Comparison of ENCODE assay signal across 9 cellular contexts in the genomic region with DNA sequence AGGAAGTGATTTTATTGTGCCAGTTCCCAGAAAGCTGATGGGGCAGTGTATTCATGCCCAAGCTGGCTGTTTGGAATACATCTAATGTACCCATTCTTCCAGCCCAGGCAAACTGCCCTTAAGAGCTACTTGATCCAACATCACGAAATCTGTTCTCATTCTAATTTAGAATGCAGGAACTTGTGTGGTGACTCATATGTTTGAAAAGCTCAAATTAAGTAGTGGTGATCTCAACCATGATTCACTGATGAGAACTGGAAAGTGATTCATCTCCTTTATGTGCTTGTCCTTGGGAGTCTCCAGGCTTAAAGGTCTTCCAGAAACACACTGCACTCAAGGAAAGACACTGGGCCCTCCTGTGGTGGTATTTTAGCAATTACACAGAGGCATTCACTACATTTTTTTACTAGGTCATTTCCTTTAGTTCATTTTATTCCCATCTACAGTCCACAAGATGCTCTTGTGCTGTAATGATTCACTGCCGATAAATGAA.
A peak's percentile ranks its signal among the peaks of the same experiment; 100 is the strongest.
DNase-seq lines count a peak whose midpoint lies in the region; ATAC-seq and TF ChIP-seq lines count a peak whose summit lies in the region.
"Had no signal": no experiment of that assay in that cellular context is flagged by ENCODE, and none has a peak within 500 bp of the region (broad histone marks: within the 10 kb centered on the region; RNA-seq: fewer than 3 reads in every experiment).

No MANE protein-coding gene starts in this region.

- intact Hi-C loops in HCT116 (cut with micrococcal nuclease), result loop anchor here (1.0 to 10.0 kb wide), 3 partner anchors 62 to 700 kb away; partner anchors contain the start of gene GADD45A

- BruUV-seq in HCT116 (replicated peaks; lab: Mats Ljungman, UMichigan), result no TSS peak

- DNase-seq in HCT116 (ENCODE audit: low read depth, low spot score) (peak; percentile 99), RPMI7951 (ENCODE audit: low read depth) (peak; percentile 99), globus pallidus (ENCODE audit: low spot score) (peak; percentile 38), activated gamma-delta T cell treated with Interleukin-2 at 50 U/mL for 16 hours (no peak), GF-D8 (lab: John Stamatoyannopoulos, UW) (no peak)
- no peak for DNase-seq in activated naive CD4-positive, alpha-beta T cell (lab: John Stamatoyannopoulos, UW)
- DNase-seq: activated CD8-positive, alpha-beta memory T cell treated with anti-CD3 and anti-CD28 coated beads for 24 hours; naive B cell had no signal

- peak overlapping the region; percentile 70 for H3K4me2 ChIP-seq in HCT116 (ENCODE audit: low read length)
- peak overlapping the region; percentile 58 for H3K4me2 ChIP-seq in skeletal muscle satellite cell (ENCODE audit: low read length)

- POLR2A ChIA-PET in HCT116 (lab: Charles Lee), result interaction anchor here (0.6 to 1.7 kb wide), 10 partner anchors 8 to 264 kb away, joined by 3 to 6 read pairs (median 4); no protein-coding TSS in a partner anchor

- H2AFZ ChIP-seq in HCT116 (ENCODE audit: low read depth, low read length, poor library complexity, severe bottlenecking), result no peak overlapping the region

- RAD21 ChIA-PET in HCT116 (lab: Charles Lee; ENCODE audit: low non-redundant PET in 1 of 2, low total read pairs in 2 of 2, uncharacterized antibody in 2 of 2, unreplicated experiment in 2 of 2), result no interaction called here

- H3K27me3 ChIP-seq in HCT116 (ENCODE audit: insufficient read depth, low read length) (no peaks in the 10 kb centered on the region), skeletal muscle satellite cell (ENCODE audit: control insufficient read depth, insufficient read depth, low read length) (no peaks in the 10 kb centered on the region)

- H3K9me2 ChIP-seq in HCT116 (ENCODE audit: insufficient read depth), result no peaks in the 10 kb centered on the region

- H3K4me1 ChIP-seq in HCT116 (ENCODE audit: control insufficient read depth in 1 of 2, insufficient read depth in 2 of 2, low read length in 2 of 2) (peaks cover 46 to 66% of the 10 kb centered on the region in 2 experiments), skeletal muscle satellite cell (ENCODE audit: control insufficient read depth, insufficient read depth, low read length) (peaks cover 28% of the 10 kb centered on the region)

- peaks cover 28% of the 10 kb centered on the region for H3K79me2 ChIP-seq in HCT116 (ENCODE audit: insufficient read depth, low read length)

- no peaks in the 10 kb centered on the region for H4K20me1 ChIP-seq in HCT116 (ENCODE audit: insufficient read depth)

- H3K4me3 ChIP-seq in HCT116 (replicated peaks in 1 of 2; ENCODE audit: low read depth in 1 of 2, low read length in 2 of 2), result peak overlapping the region; percentile 12 to 69
- H3K4me3 ChIP-seq in skeletal muscle satellite cell (ENCODE audit: low read length), result no peak overlapping the region

- peak; percentile 80 for ATAC-seq in HCT116

- TF ChIP-seq POLR2A in HCT116 (IDR thresholded peaks at IDR 0.05; ENCODE audit: borderline replicate concordance, extremely low read depth, insufficient read depth, insufficient read length), result no peak

- CTCF ChIA-PET in HCT116 (lab: Charles Lee), result interaction anchor here (0.9 to 1.1 kb wide), 5 partner anchors 20 to 268 kb away, joined by 3 to 17 read pairs (median 4); no protein-coding TSS in a partner anchor

- no peaks in the 10 kb centered on the region; a peak in 1 of 4 replicates for H3K36me3 ChIP-seq in HCT116 (ENCODE audit: control insufficient read depth in 1 of 2, insufficient read depth in 2 of 2, low read length in 2 of 2)
- no peaks in the 10 kb centered on the region for H3K36me3 ChIP-seq in skeletal muscle satellite cell (ENCODE audit: insufficient read depth, low read length)

- peak; percentile 35 to 48 (median 47); a peak in 5 of 6 replicates for TF ChIP-seq CTCF in HCT116 (IDR thresholded peaks at IDR 0.05 in 2 of 3, conservative IDR thresholded peaks at IDR 0.05 in 1 of 3; ENCODE audit: borderline replicate concordance in 1 of 3, insufficient read depth in 1 of 3, low read depth in 2 of 3, low read length in 2 of 3)

- peak; percentile 61 for TF ChIP-seq RAD21 in HCT116 (IDR thresholded peaks at IDR 0.05; ENCODE audit: low read depth)

- H3K9me3 ChIP-seq in HCT116 (ENCODE audit: control insufficient read depth in 1 of 2, insufficient read depth in 1 of 2, low read depth in 1 of 2, low read length in 2 of 2) (no peaks in the 10 kb centered on the region), skeletal muscle satellite cell (replicated peaks; ENCODE audit: low read length) (no peaks in the 10 kb centered on the region)

- H3K27ac ChIP-seq in HCT116 (ENCODE audit: low read depth, low read length), result peak overlapping the region; percentile 91

- peak overlapping the region; percentile 61 for H3K9ac ChIP-seq in HCT116 (ENCODE audit: low read length)
- peak overlapping the region; percentile 62 for H3K9ac ChIP-seq in skeletal muscle satellite cell (ENCODE audit: low read depth, low read length)

TF ChIP-seq in HCT116, 20 proteins besides CTCF, POLR2A, EP300 and RAD21 (continues in another document):
- no peak for TF ChIP-seq EZH2 (IDR thresholded peaks at IDR 0.05)
- no peak for TF ChIP-seq ZNF274 (IDR thresholded peaks at IDR 0.05; ENCODE audit: low read depth, low read length)
- peak; percentile 90 for TF ChIP-seq TCF7L2 (IDR thresholded peaks at IDR 0.05; ENCODE audit: borderline replicate concordance, extremely low read depth, insufficient read depth, insufficient read length)
- TF ChIP-seq SP1 (IDR thresholded peaks at IDR 0.05; ENCODE audit: low read depth), result peak; percentile 97
- TF ChIP-seq YY1 (IDR thresholded peaks at IDR 0.05; ENCODE audit: extremely low read depth, insufficient replicate concordance, low read depth, low read length), result peak; percentile 33
- TF ChIP-seq JUND (IDR thresholded peaks at IDR 0.05), result peak; percentile 100
- TF ChIP-seq SRF (IDR thresholded peaks at IDR 0.05; ENCODE audit: low read depth), result peak; percentile 85
- TF ChIP-seq EZH2phosphoT487 (IDR thresholded peaks at IDR 0.05; ENCODE audit: borderline replicate concordance), result no peak
- no peak for TF ChIP-seq EGR1 (IDR thresholded peaks at IDR 0.05; ENCODE audit: low read depth)
- peak; percentile 93 for TF ChIP-seq ATF3 (IDR thresholded peaks at IDR 0.05)
- TF ChIP-seq MAX (IDR thresholded peaks at IDR 0.05), result peak; percentile 56
- no peak for TF ChIP-seq ZFX (IDR thresholded peaks at IDR 0.05)
- TF ChIP-seq ELF1 (IDR thresholded peaks at IDR 0.05; ENCODE audit: borderline replicate concordance, low read depth), result no peak; the same call in 1 of the 2 replicates
- TF ChIP-seq ZBTB33 (IDR thresholded peaks at IDR 0.05; ENCODE audit: extremely low read depth, insufficient replicate concordance, low read length), result peak; percentile 55
- TF ChIP-seq CEBPB (IDR thresholded peaks at IDR 0.05; ENCODE audit: low read depth), result peak; percentile 89
- TF ChIP-seq FOSL1 (IDR thresholded peaks at IDR 0.05; ENCODE audit: low read depth), result peak; percentile 99
- no peak for TF ChIP-seq REST (IDR thresholded peaks at IDR 0.05; ENCODE audit: low read depth)
- peak; percentile 85 for TF ChIP-seq CBX3 (IDR thresholded peaks at IDR 0.05; ENCODE audit: low read depth)
- TF ChIP-seq POLR2AphosphoS5 (IDR thresholded peaks at IDR 0.05; ENCODE audit: low read depth, low read length), result peak; percentile 73

Comparison
In these comparisons a context has a peak if more than half of its experiments do, and no peak if none do; other contexts are left out.
1. DNase-seq: peak in HCT116 (single experiment), RPMI7951 (single experiment) and globus pallidus (single experiment); none in activated gamma-delta T cell treated with Interleukin-2 at 50 U/mL for 16 hours (single experiment), activated naive CD4-positive, alpha-beta T cell (0 of 4) and GF-D8 (single experiment).